In genomic region chr17:50425682-50426471, GRCh38 we compare ENCODE assay signal across 8 cellular contexts. TPM values are rescaled to one million over a fixed set of nuclear protein-coding genes. Genes with fewer than 3 reads are reported as not detected.
A peak's percentile ranks its signal among the peaks of the same experiment; 100 is the strongest.
DNase-seq lines count a peak whose midpoint lies in the region; ATAC-seq, FAIRE-seq and TF ChIP-seq lines count a peak whose summit lies in the region.

Gene ACSF2 (plus strand): TSS chr17:50426218. CDS start chr17:50426262, 44 bp downstream.

- peak within 1 kb of the TSS; percentile 77 for H3K27ac Mint-ChIP-seq in endothelial cell (ENCODE audit: unreplicated experiment)

- H3K27me3 Mint-ChIP-seq in endothelial cell (ENCODE audit: unreplicated experiment): peaks cover 9% of the 10 kb centered on the region

- H3K4me1 ChIP-seq in mononuclear cell (ENCODE audit: insufficient read depth, low read length): peaks cover 45% of the 10 kb centered on the region

- H3K4me3 ChIP-seq in mononuclear cell (ENCODE audit: low read length): peak within 1 kb of the TSS; percentile 48

- no peaks in the 10 kb centered on the region for H3K27me3 ChIP-seq in mononuclear cell (ENCODE audit: insufficient read depth, low read length)

- no peak for FAIRE-seq in H54 (lab: Jason Lieb, UNC)

- TF ChIP-seq CTCF in endothelial cell (IDR thresholded peaks at IDR 0.05; ENCODE audit: unreplicated experiment): no peak

- H3K9me3 Mint-ChIP-seq in endothelial cell (ENCODE audit: unreplicated experiment): no peaks in the 10 kb centered on the region

- H3K4me3 Mint-ChIP-seq in endothelial cell (ENCODE audit: unreplicated experiment): peak within 1 kb of the TSS; percentile 89

- H3K9me3 ChIP-seq in mononuclear cell (ENCODE audit: low read depth, low read length): no peaks in the 10 kb centered on the region

- TF ChIP-seq POLR2A in H54 (IDR thresholded peaks at IDR 0.05; ENCODE audit: low read depth, low read length): peak; percentile 51

- ATAC-seq in GM21381 (IDR thresholded peaks at IDR 0.05; ENCODE audit: unreplicated experiment): no peak

- H3K36me3 Mint-ChIP-seq in endothelial cell (ENCODE audit: low read depth, unreplicated experiment): peaks cover 9% of the 10 kb centered on the region

- H3K4me1 Mint-ChIP-seq in endothelial cell (ENCODE audit: unreplicated experiment): peaks cover 19% of the 10 kb centered on the region

- DNase-seq in DMS 273 treated with DMSO at 0.1 percent for 48 hours (lab: John Stamatoyannopoulos, UW): peak; percentile 25
- DNase-seq in H54 (ENCODE audit: insufficient read length, low spot score): peak; percentile 89
- DNase-seq in NCI-H524 (lab: John Stamatoyannopoulos, UW): peak; percentile 65 to 85
- peak; percentile 31 to 39 for DNase-seq in activated CD8-positive, alpha-beta memory T cell treated with anti-CD3 and anti-CD28 coated beads for 4 hours (ENCODE audit: low read depth in 2 of 2)
- DNase-seq in endothelial cell (ENCODE audit: low spot score): peak; percentile 65
- DNase-seq in stimulated activated CD8-positive, alpha-beta memory T cell treated with anti-CD3 and anti-CD28 coated beads, Interleukin-4, amount 100 ng/mL, for 1 hour (ENCODE audit: low read depth in 2 of 2, low spot score in 1 of 2): peak; percentile 49

RNA-seq across cellular contexts. Expression of gene ACSF2, which starts in this region (rescaled TPM):
- total RNA-seq in endothelial cell (ENCODE audit: unreplicated experiment) (51.0 TPM), mononuclear cell (5.6 TPM)

Comparison
In these comparisons a context has a peak if more than half of its experiments do, and no peak if none do; other contexts are left out.
1. DNase-seq: peak in every context shown above with its lines; median percentile 89 in H54; 75 in NCI-H524; 65 in endothelial cell; 49 in stimulated activated CD8-positive, alpha-beta memory T cell treated with anti-CD3 and anti-CD28 coated beads, Interleukin-4, amount 100 ng/mL, for 1 hour; 35 in activated CD8-positive, alpha-beta memory T cell treated with anti-CD3 and anti-CD28 coated beads for 4 hours; 25 in DMS 273 treated with DMSO at 0.1 percent for 48 hours.